25 cellular contexts compared by ENCODE assay signal in genomic region chr20:7773511-7773910, GRCh38.
"Had no signal": no experiment of that assay in that cellular context is flagged by ENCODE, and none has a peak within 500 bp of the region (broad histone marks: within the 10 kb centered on the region; RNA-seq: fewer than 3 reads in every experiment).

No MANE protein-coding gene starts in this region.

- FAIRE-seq: frontal cortex, small intestine had no signal

- H3K9ac ChIP-seq: neural progenitor cell had no signal

- H3K27me3 ChIP-seq: neural progenitor cell, transverse colon, uterus had no signal

- H3K9me3 ChIP-seq: transverse colon, uterus had no signal

- H3K4me3 Mint-ChIP-seq: activated naive CD4-positive, alpha-beta T cell treated with anti-CD3 and anti-CD28 coated beads for 36 hours; memory B cell; naive thymus-derived CD4-positive, alpha-beta T cell; neural progenitor cell; stimulated activated naive B cell treated with anti-CD40 and anti-IgM and Interleukin-4, amounts not matched to agents 10 μg/mL and 1 μg/mL and 100 μg/mL, for 72 hours had no signal

- DNase-seq: activated CD4-positive, alpha-beta T cell treated with anti-CD3 and anti-CD28 coated beads for 4 hours; activated CD4-positive, alpha-beta T cell treated with anti-CD3 and anti-CD28 coated beads, Interleukin-2, amount 50 U/mL, for 48 hours; activated CD4-positive, CD25-positive, alpha-beta regulatory T cell; activated naive CD4-positive, alpha-beta T cell treated with anti-CD3 and anti-CD28 coated beads for 36 hours; activated T-cell treated with anti-CD3 and anti-CD28 coated beads, Interleukin-2, amount 50 U/mL, for 48 hours; amygdala; cerebellar nuclear complex; erythroblast; glutamatergic neuron; hippocampal formation; left ventricle myocardium superior; naive thymus-derived CD4-positive, alpha-beta T cell; posterior cingulate gyrus; small intestine; stimulated activated CD4-positive, alpha-beta T cell treated with anti-CD3 and anti-CD28 coated beads, Interleukin-15, amount 100 ng/mL, for 24 hours; stimulated activated CD8-positive, alpha-beta memory T cell treated with anti-CD3 and anti-CD28 coated beads, Interleukin-4, amount 100 ng/mL, for 48 hours; stimulated activated naive B cell treated with anti-CD40 and anti-IgM and Interleukin-4, amounts not matched to agents 10 μg/mL and 1 μg/mL and 100 μg/mL, for 72 hours; T1000; transverse colon; uterus had no signal

- H3K27ac Mint-ChIP-seq: activated naive CD4-positive, alpha-beta T cell treated with anti-CD3 and anti-CD28 coated beads for 36 hours; memory B cell; naive thymus-derived CD4-positive, alpha-beta T cell; neural progenitor cell; stimulated activated naive B cell treated with anti-CD40 and anti-IgM and Interleukin-4, amounts not matched to agents 10 μg/mL and 1 μg/mL and 100 μg/mL, for 72 hours had no signal

- H3K4me2 ChIP-seq: neural progenitor cell had no signal

- H3K36me3 ChIP-seq: neural progenitor cell, transverse colon, uterus had no signal

- H3K36me3 Mint-ChIP-seq: memory B cell had no signal

- ATAC-seq: left ventricle myocardium superior; naive thymus-derived CD4-positive, alpha-beta T cell; sciatic nerve; stimulated activated naive B cell treated with anti-CD40 and anti-IgM and Interleukin-4, amounts not matched to agents 10 μg/mL and 1 μg/mL and 100 μg/mL, for 72 hours had no signal

- H3K27me3 Mint-ChIP-seq: memory B cell; stimulated activated naive B cell treated with anti-CD40 and anti-IgM and Interleukin-4, amounts not matched to agents 10 μg/mL and 1 μg/mL and 100 μg/mL, for 72 hours had no signal

- H3K4me3 ChIP-seq: coronary artery, neural progenitor cell, transverse colon, uterus had no signal

- H3K27ac ChIP-seq: coronary artery, neural progenitor cell, transverse colon, uterus had no signal

- H3K4me1 ChIP-seq: neural progenitor cell, transverse colon, uterus had no signal

- H3K4me1 Mint-ChIP-seq: memory B cell; neural progenitor cell; stimulated activated naive B cell treated with anti-CD40 and anti-IgM and Interleukin-4, amounts not matched to agents 10 μg/mL and 1 μg/mL and 100 μg/mL, for 72 hours had no signal
